8 cellular contexts compared by ENCODE assay signal in the genomic region with DNA sequence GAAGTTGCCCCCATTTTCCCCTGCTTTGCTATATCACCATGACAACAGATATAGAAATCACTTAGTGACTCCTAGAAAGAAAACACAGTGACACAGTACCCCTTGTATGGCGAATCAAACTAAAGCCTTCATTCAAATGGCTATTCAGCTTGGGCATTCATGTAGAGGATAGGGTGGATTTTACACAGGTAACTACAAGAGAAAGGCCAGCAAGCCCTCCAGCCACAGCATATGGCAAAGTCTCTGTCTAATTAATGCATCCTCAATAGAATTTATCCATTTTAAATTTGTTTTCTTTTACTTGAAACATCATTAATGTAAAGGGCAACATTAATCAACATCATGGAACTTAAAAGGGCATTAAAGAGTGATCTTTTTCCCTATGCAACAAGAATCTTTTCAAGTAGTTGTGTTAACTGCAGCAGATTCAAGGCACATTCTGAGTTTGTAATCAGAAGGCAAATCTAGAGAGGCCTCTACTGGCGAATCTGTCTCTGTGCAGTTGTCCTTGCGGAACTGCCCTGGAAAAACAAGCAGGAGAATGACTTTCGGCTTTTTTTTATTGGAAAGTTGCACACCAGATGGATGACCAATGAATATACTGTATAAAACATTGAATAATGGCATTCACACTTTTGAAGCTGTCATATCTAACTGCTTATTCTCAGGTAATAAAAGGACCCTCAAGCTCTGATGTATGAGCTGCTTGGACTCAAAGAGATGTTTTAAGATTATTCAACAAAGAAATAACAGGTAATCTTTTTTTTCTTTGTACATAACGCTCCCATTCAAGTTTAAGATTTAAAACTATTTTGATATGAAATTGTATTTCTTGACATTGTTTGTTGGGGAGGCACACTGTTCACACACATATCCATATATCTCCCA.
A peak's percentile ranks its signal among the peaks of the same experiment; 100 is the strongest.
DNase-seq lines count a peak whose midpoint lies in the region; ATAC-seq, FAIRE-seq and TF ChIP-seq lines count a peak whose summit lies in the region.

No MANE protein-coding gene starts in this region.

- no peak overlapping the region for H3K27ac ChIP-seq in PC-3 (ENCODE audit: low read length)
- H3K27ac ChIP-seq in fibroblast of lung (ENCODE audit: insufficient read depth, low read length), result no peak overlapping the region

- H3K4me3 ChIP-seq in PC-3 (ENCODE audit: low read length) (no peak overlapping the region), fibroblast of lung (replicated peaks in 1 of 4; ENCODE audit: control extremely low read depth in 1 of 4, insufficient read depth in 1 of 4, low read depth in 3 of 4, low read length in 4 of 4) (no peak overlapping the region)

- intact Hi-C loops in PC-3 (cut with micrococcal nuclease), result loop anchor here (2.0 to 10.0 kb wide), 3 partner anchors 241 to 954 kb away; no protein-coding TSS in a partner anchor

- FAIRE-seq in GM12891 (lab: Jason Lieb, UNC), result no peak

- H3K79me2 ChIP-seq in PC-3 (ENCODE audit: low read length) (no peaks in the 10 kb centered on the region), fibroblast of lung (ENCODE audit: control insufficient read depth, insufficient read depth, low read length) (no peaks in the 10 kb centered on the region)

- BruUV-seq in PC-3 (replicated peaks; lab: Mats Ljungman, UMichigan), result no TSS peak

- no peaks in the 10 kb centered on the region for H3K27me3 ChIP-seq in PC-3 (ENCODE audit: low read length)
- no peaks in the 10 kb centered on the region for H3K27me3 ChIP-seq in fibroblast of lung (ENCODE audit: control insufficient read depth, insufficient read depth, low read length)

- no peak overlapping the region for H3K9ac ChIP-seq in PC-3 (ENCODE audit: low read length)
- no peak overlapping the region for H3K9ac ChIP-seq in fibroblast of lung (ENCODE audit: insufficient read depth, low read length)

- TF ChIP-seq POLR2A in GM12891 (IDR thresholded peaks at IDR 0.05; ENCODE audit: low read depth, low read length), result no peak

- TF ChIP-seq CTCF in AG09319 (IDR thresholded peaks at IDR 0.05; ENCODE audit: low read depth, low read length) (peak; percentile 90), PC-3 (conservative IDR thresholded peaks at IDR 0.05; ENCODE audit: low read depth, low read length) (peak; percentile 81), fibroblast of lung (conservative IDR thresholded peaks at IDR 0.05 in 1 of 2, IDR thresholded peaks at IDR 0.05 in 1 of 2; ENCODE audit: low read depth in 1 of 2, low read length in 2 of 2) (peak; percentile 93 to 96)

- H3K4me1 ChIP-seq in PC-3 (ENCODE audit: insufficient read depth, low read length) (no peaks in the 10 kb centered on the region), fibroblast of lung (ENCODE audit: control insufficient read depth, extremely low read depth, insufficient read depth, low read length) (no peaks in the 10 kb centered on the region)

- H2AFZ ChIP-seq in PC-3 (ENCODE audit: low read length), result no peak overlapping the region
- H2AFZ ChIP-seq in fibroblast of lung (ENCODE audit: low read length), result no peak overlapping the region

- POLR2A ChIA-PET in PC-3 (lab: Charles Lee; ENCODE audit: unreplicated experiment), result no interaction called here

- H3K4me2 ChIP-seq in PC-3 (ENCODE audit: low read length), result no peak overlapping the region
- H3K4me2 ChIP-seq in fibroblast of lung (ENCODE audit: extremely low read depth, insufficient read depth, low read length), result peak overlapping the region; percentile 0

- CTCF ChIA-PET in PC-3 (lab: Charles Lee), result interaction anchor here (0.5 kb wide), 1 partner anchor 765 kb away, joined by 4 read pairs; no protein-coding TSS in a partner anchor

- ATAC-seq in PC-3, result peak; percentile 71

- H3K9me2 ChIP-seq in PC-3 (replicated peaks; ENCODE audit: low read length), result no peaks in the 10 kb centered on the region

- DNase-seq in AG09319 (ENCODE audit: extremely low read depth, low read depth), result peak; percentile 28
- DNase-seq in HCEC 1CT, result peak; percentile 63
- peak; percentile 57 for DNase-seq in PC-3
- peak; percentile 62 to 77 for DNase-seq in fibroblast of lung (ENCODE audit: low read depth in 2 of 2)
- peak; percentile 66 for DNase-seq in putamen (ENCODE audit: low spot score)
- DNase-seq in SKM-1 treated with dmso at 0.1 percent for 144 hours (lab: John Stamatoyannopoulos, UW; ENCODE audit: unreplicated experiment), result no peak
- DNase-seq in activated CD4-positive, CD25-positive, alpha-beta regulatory T cell treated with anti-CD3 and anti-CD28 coated beads, Interleukin-2, amount 50 U/mL, for 72 hours, result no peak
- no peak for DNase-seq in GM12891 (ENCODE audit: insufficient read length, low spot score)

- H3K36me3 ChIP-seq in PC-3 (ENCODE audit: low read depth, low read length) (no peaks in the 10 kb centered on the region), fibroblast of lung (ENCODE audit: control insufficient read depth, insufficient read depth, low read length) (no peaks in the 10 kb centered on the region)

- no peaks in the 10 kb centered on the region for H3F3A ChIP-seq in PC-3 (ENCODE audit: low read length, unreplicated experiment)

- H4K20me1 ChIP-seq in PC-3 (ENCODE audit: low read length) (no peaks in the 10 kb centered on the region), fibroblast of lung (ENCODE audit: control insufficient read depth, extremely low read depth, insufficient read depth, low read length) (no peaks in the 10 kb centered on the region)

- H3K9me3 ChIP-seq in PC-3 (ENCODE audit: low read length) (no peaks in the 10 kb centered on the region), fibroblast of lung (ENCODE audit: control insufficient read depth, insufficient read depth, low read depth, low read length) (no peaks in the 10 kb centered on the region)

TF ChIP-seq in GM12891, 5 proteins besides CTCF, POLR2A, EP300 and RAD21:
- TF ChIP-seq PAX5 (IDR thresholded peaks at IDR 0.05; ENCODE audit: insufficient read depth, low read length, severe bottlenecking) (no peak), SPI1 (IDR thresholded peaks at IDR 0.05; ENCODE audit: low read depth, low read length) (no peak), POLR2AphosphoS5 (IDR thresholded peaks at IDR 0.05; ENCODE audit: low read depth, low read length) (no peak), TAF1 (IDR thresholded peaks at IDR 0.05; ENCODE audit: low read depth, low read length) (no peak), POU2F2 (IDR thresholded peaks at IDR 0.05; ENCODE audit: low read depth, low read length) (no peak)

Comparison
In these comparisons a context has a peak if more than half of its experiments do, and no peak if none do; other contexts are left out.
1. DNase-seq: peak in AG09319 (single experiment), HCEC 1CT (single experiment), PC-3 (single experiment), fibroblast of lung (2 of 2) and putamen (single experiment); none in SKM-1 treated with dmso at 0.1 percent for 144 hours (single experiment), activated CD4-positive, CD25-positive, alpha-beta regulatory T cell treated with anti-CD3 and anti-CD28 coated beads, Interleukin-2, amount 50 U/mL, for 72 hours (single experiment) and GM12891 (single experiment).
2. Peak in every context shown above with its lines, with median percentiles within 50 percentile points of each other: CTCF ChIP-seq.